Comparison of ENCODE assay signal across 17 cellular contexts in the genomic region with DNA sequence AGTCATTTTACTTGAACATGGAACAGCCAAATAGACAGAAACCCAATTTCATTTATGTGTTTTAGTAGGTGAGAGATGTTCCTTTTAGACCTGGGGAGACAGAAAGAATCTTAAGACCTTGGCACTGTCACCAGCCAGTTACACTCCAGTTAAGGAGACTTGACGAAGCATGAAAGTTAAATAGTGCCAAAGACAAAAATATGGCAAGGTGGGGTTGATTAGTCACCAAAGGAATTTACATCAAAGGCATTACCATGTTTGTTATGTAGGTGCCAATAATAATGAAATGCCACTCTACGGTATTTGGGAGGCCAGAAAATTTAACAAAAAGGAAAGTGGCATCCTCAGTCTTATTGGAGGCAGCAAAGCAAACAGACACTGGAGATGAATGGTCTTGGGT. TPM values are rescaled to one million over a fixed set of nuclear protein-coding genes. Genes with fewer than 3 reads are reported as not detected.
A peak's percentile ranks its signal among the peaks of the same experiment; 100 is the strongest.
DNase-seq lines count a peak whose midpoint lies in the region; ATAC-seq and TF ChIP-seq lines count a peak whose summit lies in the region.
"Had no signal": no experiment of that assay in that cellular context is flagged by ENCODE, and none has a peak within 500 bp of the region (broad histone marks: within the 10 kb centered on the region; RNA-seq: fewer than 3 reads in every experiment).

No MANE protein-coding gene starts in this region.

- peaks cover 65% of the 10 kb centered on the region for H3K4me1 Mint-ChIP-seq in activated CD4-positive, alpha-beta T cell treated with anti-CD3 and anti-CD28 coated beads, Interleukin-2, amount 10 ng/mL, durations not matched to agents 24 days and 14 days
- peaks cover 41% of the 10 kb centered on the region for H3K4me1 Mint-ChIP-seq in T-helper 17 cell
- peaks cover 24% of the 10 kb centered on the region for H3K4me1 Mint-ChIP-seq in mesothelial cell of epicardium

- peak overlapping the region; percentile 16 for H3K4me3 Mint-ChIP-seq in activated CD4-positive, alpha-beta T cell treated with anti-CD3 and anti-CD28 coated beads, Interleukin-2, amount 10 ng/mL, durations not matched to agents 24 days and 14 days
- no peak overlapping the region for H3K4me3 Mint-ChIP-seq in T-helper 17 cell
- H3K4me3 Mint-ChIP-seq in mesothelial cell of epicardium: no peak overlapping the region

- ATAC-seq in T-helper 17 cell: no peak
- ATAC-seq: Right ventricle myocardium inferior had no signal

- peaks cover 13% of the 10 kb centered on the region for H3K36me3 Mint-ChIP-seq in activated CD4-positive, alpha-beta T cell treated with anti-CD3 and anti-CD28 coated beads, Interleukin-2, amount 10 ng/mL, durations not matched to agents 24 days and 14 days (ENCODE audit: low read depth)
- H3K36me3 Mint-ChIP-seq in T-helper 17 cell (ENCODE audit: low read depth) (no peaks in the 10 kb centered on the region), mesothelial cell of epicardium (no peaks in the 10 kb centered on the region)

- DNase-seq in activated CD4-positive, alpha-beta T cell treated with anti-CD3 and anti-CD28 coated beads, Interleukin-2, amount 10 ng/mL, durations not matched to agents 24 days and 14 days: no peak
- no peak for DNase-seq in activated CD4-positive, alpha-beta T cell treated with anti-CD3 and anti-CD28 coated beads, Interleukin-2, amount 50 U/mL, for 4 hours
- peak; percentile 75 for DNase-seq in Caki2 (ENCODE audit: low read depth)
- DNase-seq in T-helper 17 cell: no peak
- DNase-seq in kidney glomerular epithelial cell (lab: John Stamatoyannopoulos, UW): peak; percentile 20
- DNase-seq in foreskin melanocyte: no peak
- DNase-seq in mesothelial cell of epicardium (ENCODE audit: low spot score in 2 of 2, unreplicated experiment in 2 of 2): no peak
- DNase-seq in cardiac septum (ENCODE audit: low spot score): no peak
- DNase-seq: 8988T, DMS 273 treated with DMSO at 0.1 percent for 48 hours, GOT3, NCI-H1436, NCI-H2029 treated with DMSO at 0.1 percent for 48 hours, NCI-H2171 treated with DMSO at 0.1 percent for 48 hours, NCI-H510A, NCI-H82 had no signal

- H3K9me3 ChIP-seq in T-helper 17 cell (ENCODE audit: control insufficient read depth, low read length, poor library complexity, severe bottlenecking): no peaks in the 10 kb centered on the region

- no peaks in the 10 kb centered on the region for H3K27me3 Mint-ChIP-seq in activated CD4-positive, alpha-beta T cell treated with anti-CD3 and anti-CD28 coated beads, Interleukin-2, amount 10 ng/mL, durations not matched to agents 24 days and 14 days
- H3K27me3 Mint-ChIP-seq in T-helper 17 cell (no peaks in the 10 kb centered on the region), mesothelial cell of epicardium (ENCODE audit: low read depth) (peaks cover 23% of the 10 kb centered on the region)

- H3K27ac Mint-ChIP-seq in activated CD4-positive, alpha-beta T cell treated with anti-CD3 and anti-CD28 coated beads, Interleukin-2, amount 10 ng/mL, durations not matched to agents 24 days and 14 days: peak overlapping the region; percentile 42
- H3K27ac Mint-ChIP-seq in T-helper 17 cell (peak overlapping the region; percentile 88), mesothelial cell of epicardium (no peak overlapping the region)

- no peak for TF ChIP-seq CTCF in mesothelial cell of epicardium (IDR thresholded peaks at IDR 0.05; ENCODE audit: unreplicated experiment)

- peaks cover 10% of the 10 kb centered on the region for H3K9me3 Mint-ChIP-seq in activated CD4-positive, alpha-beta T cell treated with anti-CD3 and anti-CD28 coated beads, Interleukin-2, amount 10 ng/mL, durations not matched to agents 24 days and 14 days
- peaks cover 6% of the 10 kb centered on the region for H3K9me3 Mint-ChIP-seq in mesothelial cell of epicardium

- intact Hi-C loops in activated CD4-positive, alpha-beta T cell treated with anti-CD3 and anti-CD28 coated beads, Interleukin-2, amount 10 ng/mL, durations not matched to agents 24 days and 14 days (cut with micrococcal nuclease): loop anchor here (5.0 kb wide), 2 partner anchors 88 to 182 kb away; no protein-coding TSS in a partner anchor
- intact Hi-C loops in cardiac septum (cut with DNase I): loop anchor here (10.0 kb wide), 1 partner anchor 175 kb away; no protein-coding TSS in a partner anchor

- in situ Hi-C loops in Caki2 (cut with HindIII; ENCODE audit: low pct_unique_long_range_greater_than_20kb, low sequenced_read_pairs): no loop called here

RNA-seq across cellular contexts. Expression of a gene that starts 9.2 kb away (rescaled TPM):
- not detected in 2 replicates for total RNA-seq in activated CD4-positive, alpha-beta T cell treated with anti-CD3 and anti-CD28 coated beads, Interleukin-2, amount 10 ng/mL, durations not matched to agents 24 days and 14 days
- not detected in 2 replicates for total RNA-seq in Caki2 (2014; rRNA removed; shearing (Covaris generic); ENCODE audit: low replicate concordance)
- not detected for total RNA-seq in T-helper 17 cell
- not detected in 3 replicates for total RNA-seq in mesothelial cell of epicardium
- total RNA-seq in cardiac septum: not detected
- total RNA-seq: Right ventricle myocardium inferior had no signal

Comparison
In these comparisons a context has a peak if more than half of its experiments do, and no peak if none do; other contexts are left out.
1. DNase-seq: peak in Caki2 (single experiment) and kidney glomerular epithelial cell (single experiment); none in activated CD4-positive, alpha-beta T cell treated with anti-CD3 and anti-CD28 coated beads, Interleukin-2, amount 10 ng/mL, durations not matched to agents 24 days and 14 days (single experiment), activated CD4-positive, alpha-beta T cell treated with anti-CD3 and anti-CD28 coated beads, Interleukin-2, amount 50 U/mL, for 4 hours (0 of 2), T-helper 17 cell (0 of 3), foreskin melanocyte (single experiment), mesothelial cell of epicardium (0 of 2) and cardiac septum (single experiment).